25 cellular contexts compared by ENCODE assay signal in genomic region chr4:88698539-88698938, GRCh38. TPM values are rescaled to one million over a fixed set of nuclear protein-coding genes. Genes with fewer than 3 reads are reported as not detected.
A peak's percentile ranks its signal among the peaks of the same experiment; 100 is the strongest.
DNase-seq lines count a peak whose midpoint lies in the region; ATAC-seq, FAIRE-seq and TF ChIP-seq lines count a peak whose summit lies in the region.
"Had no signal": no experiment of that assay in that cellular context is flagged by ENCODE, and none has a peak within 500 bp of the region (broad histone marks: within the 10 kb centered on the region; RNA-seq: fewer than 3 reads in every experiment).

No MANE protein-coding gene starts in this region.

- peak overlapping the region; percentile 86 for H3K4me3 Mint-ChIP-seq in activated naive CD8-positive, alpha-beta T cell
- H3K4me3 Mint-ChIP-seq in activated naive CD8-positive, alpha-beta T cell treated with anti-CD3 and anti-CD28 coated beads, Interleukin-2, amount 50 U/mL, for 24 hours = no peak overlapping the region
- peak overlapping the region in 3 of 10 donors; percentile 84 to 94 (median 89) for H3K4me3 Mint-ChIP-seq in naive thymus-derived CD8-positive, alpha-beta T cell

- in situ Hi-C loops in K562 (cut with MboI) = no loop called here

- H3K4me1 ChIP-seq in K562 (replicated peaks in 1 of 2; ENCODE audit: control insufficient read depth in 2 of 2, insufficient read depth in 2 of 2, low read length in 2 of 2) = peaks cover 8 to 14% of the 10 kb centered on the region in 2 experiments; a peak in 4 of 5 replicates
- H3K4me1 ChIP-seq: A549 had no signal

- H3K4me1 Mint-ChIP-seq in activated naive CD8-positive, alpha-beta T cell (ENCODE audit: low read depth) = peaks cover 17% of the 10 kb centered on the region
- H3K4me1 Mint-ChIP-seq in activated naive CD8-positive, alpha-beta T cell treated with anti-CD3 and anti-CD28 coated beads, Interleukin-2, amount 50 U/mL, for 24 hours = peaks cover 9% of the 10 kb centered on the region
- H3K4me1 Mint-ChIP-seq in naive thymus-derived CD8-positive, alpha-beta T cell = peaks cover 12 to 27% (median 16%) of the 10 kb centered on the region in 4 donors

- ATAC-seq in activated naive CD8-positive, alpha-beta T cell treated with anti-CD3 and anti-CD28 coated beads, Interleukin-2, amount 50 U/mL, for 24 hours = no peak
- ATAC-seq in K562 (peak; percentile 36), GM21786 (IDR thresholded peaks at IDR 0.05; ENCODE audit: unreplicated experiment) (no peak)
- ATAC-seq in naive thymus-derived CD8-positive, alpha-beta T cell = no peak

- POLR2A ChIA-PET in K562 (lab: Yijun Ruan, JAX) = no interaction called here
- POLR2A ChIA-PET in naive thymus-derived CD8-positive, alpha-beta T cell (lab: Charles Lee) = no interaction called here

- peak overlapping the region; percentile 50; the same call in 2 of the 3 replicates for H3K27ac ChIP-seq in K562 (ENCODE audit: extremely low read depth, low read depth, low read length)
- H3K27ac ChIP-seq: SK-N-MC, VCaP had no signal

- no peaks in the 10 kb centered on the region for H3K9me3 ChIP-seq in K562 (replicated peaks; ENCODE audit: control insufficient read depth, insufficient read depth, low read depth, low read length)
- H3K9me3 ChIP-seq: A549 had no signal

- H3K9ac ChIP-seq in K562 (ENCODE audit: insufficient read depth in 1 of 2, low read depth in 2 of 2, low read length in 2 of 2) = no peak overlapping the region

- intact Hi-C loops in K562 (cut with micrococcal nuclease) = no loop called here

- no peak overlapping the region for H3K27ac Mint-ChIP-seq in activated naive CD8-positive, alpha-beta T cell
- no peak overlapping the region for H3K27ac Mint-ChIP-seq in activated naive CD8-positive, alpha-beta T cell treated with anti-CD3 and anti-CD28 coated beads, Interleukin-2, amount 50 U/mL, for 24 hours
- H3K27ac Mint-ChIP-seq in naive thymus-derived CD8-positive, alpha-beta T cell = peak overlapping the region in 7 of 10 donors; percentile 29 to 96 (median 95)

- peak overlapping the region; percentile 62; the same call in 1 of the 2 replicates for H2AFZ ChIP-seq in K562 (ENCODE audit: low read depth, low read length)

- H3K9me3 Mint-ChIP-seq in activated naive CD8-positive, alpha-beta T cell (ENCODE audit: low read depth) = no peaks in the 10 kb centered on the region
- H3K9me3 Mint-ChIP-seq in activated naive CD8-positive, alpha-beta T cell treated with anti-CD3 and anti-CD28 coated beads, Interleukin-2, amount 50 U/mL, for 24 hours = no peaks in the 10 kb centered on the region
- H3K9me3 Mint-ChIP-seq in naive thymus-derived CD8-positive, alpha-beta T cell = peaks cover 0 to 9% (median 0%) of the 10 kb centered on the region in 9 donors
- H3K9me3 Mint-ChIP-seq: activated CD4-positive, alpha-beta T cell treated with anti-CD3 and anti-CD28 coated beads, Interleukin-2, amount 10 ng/mL, durations not matched to agents 24 days and 14 days; activated naive CD8-positive, alpha-beta T cell treated with anti-CD3 and anti-CD28 coated beads for 36 hours; activated T-helper 1 cell treated with anti-CD3 and anti-CD28 coated beads, Interleukin-12 subunit alpha, Interleukin-12 subunit beta, Interleukin-2, Interleukin-4 antibody, amounts not matched to agents 30 ng/mL and 10 ng/mL and 1 ng/mL, durations not matched to agents 14 hours and 24 hours and 36 hours; T-helper 2 cell treated with Interferon-gamma antibody and Interleukin-4, amounts not matched to agents 5 μg/mL and 100 μg/mL, for 36 hours had no signal

- 0% methylated on average over 1 of the region's 7 CpGs for WGBS in K562 (ENCODE audit: insufficient coverage, low coverage, missing lambda C conversion rate)

- no peaks in the 10 kb centered on the region; the same call in 2 of the 3 replicates for H3K79me2 ChIP-seq in K562 (ENCODE audit: control insufficient read depth, insufficient read depth, low read length)

- H3K9me1 ChIP-seq in K562 (ENCODE audit: control insufficient read depth, insufficient read depth, low read length) = no peaks in the 10 kb centered on the region

- no peak for DNase-seq in activated naive CD8-positive, alpha-beta T cell treated with anti-CD3 and anti-CD28 coated beads, Interleukin-2, amount 50 U/mL, for 24 hours
- DNase-seq in K562 (ENCODE audit: extremely low read depth in 1 of 4, low spot score in 3 of 4) (peak; percentile 45 to 77 (median 54)), NCI-H2029 (lab: John Stamatoyannopoulos, UW) (no peak), iPS-NIHi11 (ENCODE audit: low spot score) (no peak), RCC 7860 (ENCODE audit: low spot score) (no peak)
- no peak for DNase-seq in naive thymus-derived CD8-positive, alpha-beta T cell
- DNase-seq: activated CD4-positive, alpha-beta T cell treated with anti-CD3 and anti-CD28 coated beads, Interleukin-2, amount 10 ng/mL, durations not matched to agents 24 days and 14 days; activated naive CD8-positive, alpha-beta T cell treated with anti-CD3 and anti-CD28 coated beads for 36 hours; Calu3; foreskin fibroblast; HCEC 1CT; mesenchymal stem cell; NCI-H187; NCI-H748 treated with DMSO at 0.1 percent for 48 hours; stimulated activated CD4-positive, alpha-beta T cell treated with anti-CD3 and anti-CD28 coated beads, Interleukin-15, amount 100 ng/mL, for 24 hours; trophoblast cell had no signal

- no peaks in the 10 kb centered on the region for H3K27me3 Mint-ChIP-seq in activated naive CD8-positive, alpha-beta T cell
- no peaks in the 10 kb centered on the region for H3K27me3 Mint-ChIP-seq in activated naive CD8-positive, alpha-beta T cell treated with anti-CD3 and anti-CD28 coated beads, Interleukin-2, amount 50 U/mL, for 24 hours
- H3K27me3 Mint-ChIP-seq in naive thymus-derived CD8-positive, alpha-beta T cell = no peaks in the 10 kb centered on the region
- H3K27me3 Mint-ChIP-seq: activated CD4-positive, alpha-beta T cell treated with anti-CD3 and anti-CD28 coated beads, Interleukin-2, amount 10 ng/mL, durations not matched to agents 24 days and 14 days; activated naive CD8-positive, alpha-beta T cell treated with anti-CD3 and anti-CD28 coated beads for 36 hours had no signal

- H3K27me3 ChIP-seq in K562 (ENCODE audit: control insufficient read depth in 2 of 2, insufficient read depth in 2 of 2, low read length in 2 of 2) = no peaks in the 10 kb centered on the region

- no peak overlapping the region for H3K4me3 ChIP-seq in K562

- peak overlapping the region; percentile 68; the same call in 1 of the 2 replicates for H3K4me2 ChIP-seq in K562 (ENCODE audit: insufficient read depth, low read length)

- H3K36me3 ChIP-seq in K562 (ENCODE audit: control insufficient read depth, insufficient read depth, low read length) = no peaks in the 10 kb centered on the region

- peaks cover 16% of the 10 kb centered on the region for H3K36me3 Mint-ChIP-seq in activated naive CD8-positive, alpha-beta T cell
- peaks cover 2% of the 10 kb centered on the region for H3K36me3 Mint-ChIP-seq in activated naive CD8-positive, alpha-beta T cell treated with anti-CD3 and anti-CD28 coated beads, Interleukin-2, amount 50 U/mL, for 24 hours (ENCODE audit: low read depth)
- peaks cover 0 to 60% (median 18%) of the 10 kb centered on the region in 3 donors for H3K36me3 Mint-ChIP-seq in naive thymus-derived CD8-positive, alpha-beta T cell

- no peak for FAIRE-seq in K562 (lab: Jason Lieb, UNC)
- no peak for FAIRE-seq in RCC 7860 (lab: Jason Lieb, UNC)
- FAIRE-seq: A549, astrocyte, GM12878 had no signal

- no peak for TF ChIP-seq CTCF in K562 (IDR thresholded peaks at IDR 0.05 in 2 of 3, conservative IDR thresholded peaks at IDR 0.05 in 1 of 3; ENCODE audit: insufficient read depth in 2 of 3, low read depth in 1 of 3, low read length in 3 of 3)

- no peak for TF ChIP-seq EP300 in K562 (IDR thresholded peaks at IDR 0.05; ENCODE audit: low read length)

- TF ChIP-seq POLR2A in K562 (conservative IDR thresholded peaks at IDR 0.05) = no peak

- no TSS peak for BruUV-seq in K562 (replicated peaks; lab: Mats Ljungman, UMichigan)

- CTCF ChIA-PET in K562 (lab: Yijun Ruan, JAX; ENCODE audit: low intra/inter-chr PET ratio) = no interaction called here

- no peaks in the 10 kb centered on the region for H4K20me1 ChIP-seq in K562 (replicated peaks; ENCODE audit: control insufficient read depth, insufficient read depth, low read length)

- no peak for TF ChIP-seq RAD21 in K562 (CRISPR knock-in tag; conservative IDR thresholded peaks at IDR 0.05 in 1 of 2, IDR thresholded peaks at IDR 0.05 in 1 of 2)

TF ChIP-seq in K562, 482 proteins besides CTCF, POLR2A, EP300 and RAD21 (continues in another document):
- peak; percentile 70 for TF ChIP-seq CBFA2T2 (conservative IDR thresholded peaks at IDR 0.05)
- 0 out of 2 replicates have a peak, but pooled peaks have one; percentile 43 for TF ChIP-seq DPF2 (IDR thresholded peaks at IDR 0.05)

RNA-seq across cellular contexts. Expression of gene NAP1L5, which starts 0.9 kb away (rescaled TPM):
- 1.1 and 3.9 TPM in 2 replicates for total RNA-seq in K562 (2011; cell fraction: chromatin; rRNA removed; ENCODE audit: low replicate concordance)
- total RNA-seq in K562 (2011; cell fraction: nucleolus; rRNA removed) = 0.92 and 1.0 TPM in 2 replicates
- total RNA-seq in K562 (2011; cell fraction: nucleoplasm; rRNA removed) = 2.2 and 2.9 TPM in 2 replicates
- 6.5 and 7.1 TPM in 2 replicates for total RNA-seq in K562 (2014; rRNA removed)
- 7.2 and 8.0 TPM in 2 replicates for total RNA-seq in K562 (2014; rRNA removed; fragmentation: Illumina TruSeq; extraction: Trizol)
- total RNA-seq in K562 (2015; rRNA removed; fragmentation: Illumina TruSeq; extraction: Trizol) = 3.8 and 4.3 TPM in 2 replicates
- total RNA-seq in K562 (2021) = 5.2 and 5.4 TPM in 2 replicates
- 6.1 and 7.0 TPM in 2 replicates for polyA plus RNA-seq in K562 (2011; rRNA removed)
- polyA plus RNA-seq in K562 (2011; cell fraction: cytosol; rRNA removed) = 1.6 and 3.2 TPM in 2 replicates
- polyA plus RNA-seq in K562 (2011; cell fraction: nucleus; rRNA removed) = 0.91 and 1.6 TPM in 2 replicates
- polyA plus RNA-seq in K562 (2012) = 3.6 and 6.1 TPM in 2 replicates
- 8.9 and 9.4 TPM in 2 replicates for polyA plus RNA-seq in K562 (2014; fragmentation: Illumina TruSeq; extraction: Trizol)
- 1 to 10 TPM; 2.4 to 4.3 TPM for polyA plus RNA-seq in K562 (2014; fragmentation: Nextera tagmentation; extraction: Ambion mirVana)
- 10.6 and 10.9 TPM in 2 replicates for polyA plus RNA-seq in K562 (2014; rRNA removed)
- 3.3 and 4.4 TPM in 2 replicates for polyA minus RNA-seq in K562 (2011; rRNA and poly(A)+ RNA removed)
- polyA minus RNA-seq in K562 (2011; cell fraction: cytosol; rRNA and poly(A)+ RNA removed) = 0.64 and 1.5 TPM in 2 replicates
- 0.54 and 1.4 TPM in 2 replicates for polyA minus RNA-seq in K562 (2011; cell fraction: nucleus; rRNA and poly(A)+ RNA removed)
- 1 to 10 TPM; 1.4 to 2.0 TPM for total RNA-seq in naive thymus-derived CD8-positive, alpha-beta T cell
- 1 to 10 TPM; 2.2 to 4.3 (median 2.5) TPM for polyA plus RNA-seq in naive thymus-derived CD8-positive, alpha-beta T cell
- total RNA-seq: Calu3 had no signal

Comparison
In these comparisons a context has a peak if more than half of its experiments do, and no peak if none do; other contexts are left out.
1. H3K27ac Mint-ChIP-seq: peak in naive thymus-derived CD8-positive, alpha-beta T cell (7 of 10); none in activated naive CD8-positive, alpha-beta T cell (single experiment) and activated naive CD8-positive, alpha-beta T cell treated with anti-CD3 and anti-CD28 coated beads, Interleukin-2, amount 50 U/mL, for 24 hours (single experiment).
2. DNase-seq: peak in K562 (4 of 4); none in activated naive CD8-positive, alpha-beta T cell treated with anti-CD3 and anti-CD28 coated beads, Interleukin-2, amount 50 U/mL, for 24 hours (single experiment), naive thymus-derived CD8-positive, alpha-beta T cell (0 of 10), NCI-H2029 (single experiment), iPS-NIHi11 (single experiment) and RCC 7860 (single experiment).